Comparison of ENCODE assay signal across 8 cellular contexts in genomic region chr7:26376208-26376917, GRCh38.
DNase-seq lines count a peak whose midpoint lies in the region; ATAC-seq lines count a peak whose summit lies in the region.

No MANE protein-coding gene starts in this region.

- intact Hi-C loops in posterior vena cava (cut with DNase I): loop anchor here in 1 of 2 donors (10.0 kb wide), 1 partner anchor 788 kb away; the partner anchor contains the start of gene HOXA9

- ATAC-seq in HG02938 (IDR thresholded peaks at IDR 0.05; ENCODE audit: unreplicated experiment): peak; percentile 32

- DNase-seq in NCI-H187 (lab: John Stamatoyannopoulos, UW) (peak; percentile 67 to 83), NCI-H187 treated with DMSO at 0.1 percent for 48 hours (lab: John Stamatoyannopoulos, UW) (no peak), NCI-H2171 (lab: John Stamatoyannopoulos, UW) (peak; percentile 86), germinal center (ENCODE audit: low spot score) (peak; percentile 66), nucleus accumbens (lab: John Stamatoyannopoulos, UW) (peak in 36 of 56 donors; percentile 8 to 73 (median 44)), posterior vena cava (ENCODE audit: low spot score) (no peak)
- peak; percentile 74 for DNase-seq in activated CD8-positive, alpha-beta memory T cell treated with anti-CD3 and anti-CD28 coated beads, Interleukin-2, amount 50 U/mL, for 48 hours

Comparison
In these comparisons a context has a peak if more than half of its experiments do, and no peak if none do; other contexts are left out.
1. DNase-seq: peak in NCI-H187 (2 of 2), NCI-H2171 (single experiment), activated CD8-positive, alpha-beta memory T cell treated with anti-CD3 and anti-CD28 coated beads, Interleukin-2, amount 50 U/mL, for 48 hours (single experiment), germinal center (single experiment) and nucleus accumbens (36 of 56); none in NCI-H187 treated with DMSO at 0.1 percent for 48 hours (single experiment) and posterior vena cava (single experiment).